In the genomic region with DNA sequence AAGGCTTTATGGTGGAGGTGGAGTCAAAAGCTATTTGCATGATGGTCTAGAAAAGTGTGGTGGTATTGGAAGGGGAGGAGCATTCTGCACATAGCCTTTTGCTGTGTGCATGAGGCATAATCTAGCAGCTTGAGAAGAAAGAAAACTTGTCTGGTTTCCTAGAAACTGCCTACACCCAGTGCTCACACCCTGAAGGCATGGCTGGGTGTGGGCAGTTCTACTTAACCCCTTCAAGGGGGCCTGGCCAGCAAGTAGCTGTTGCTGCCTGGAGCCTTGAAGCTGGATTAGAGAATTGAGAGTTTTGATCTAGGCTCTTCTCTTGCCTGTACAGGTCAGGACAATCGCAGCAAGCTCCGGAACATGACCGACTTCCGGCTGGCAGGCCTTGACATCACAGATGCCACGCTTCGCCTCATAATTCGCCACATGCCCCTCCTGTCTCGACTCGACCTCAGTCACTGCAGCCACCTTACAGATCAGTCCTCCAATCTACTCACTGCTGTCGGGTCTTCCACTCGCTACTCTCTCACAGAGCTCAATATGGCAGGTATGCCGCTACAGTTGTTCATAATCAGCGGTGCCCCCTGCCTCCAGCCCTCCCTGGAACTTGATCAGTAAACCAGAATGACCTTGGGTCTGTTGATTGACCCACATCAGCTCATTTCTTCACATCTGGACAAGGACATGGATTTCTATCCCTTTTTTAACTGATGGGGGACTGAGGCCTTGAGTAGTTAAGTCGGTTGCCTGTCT, we compare ENCODE assay signal across 15 cellular contexts. TPM values are rescaled to one million over a fixed set of nuclear protein-coding genes. Genes with fewer than 3 reads are reported as not detected.
DNase-seq lines count a peak whose midpoint lies in the region; TF ChIP-seq lines count a peak whose summit lies in the region.
"Had no signal": no experiment of that assay in that cellular context is flagged by ENCODE, and none has a peak within 500 bp of the region (broad histone marks: within the 10 kb centered on the region; RNA-seq: fewer than 3 reads in every experiment).

No MANE protein-coding gene starts in this region.

- no peak overlapping the region for H3T11ph ChIP-seq in H9 (ENCODE audit: low read length)

- no peak overlapping the region for H3K9ac ChIP-seq in H9 (ENCODE audit: extremely low read depth, insufficient read length, low read length)

- no peaks in the 10 kb centered on the region for H4K20me1 ChIP-seq in H9 (ENCODE audit: control insufficient read depth, insufficient read depth, insufficient read length)

- no peaks in the 10 kb centered on the region for H3K23me2 ChIP-seq in H9 (ENCODE audit: insufficient read length, low read depth, low read length, poor library complexity, severe bottlenecking)

- in situ Hi-C loops in brain microvascular endothelial cell (cut with HindIII; ENCODE audit: low pct_ligation_motif_present, low sequenced_read_pairs) = no loop called here

- no peaks in the 10 kb centered on the region for H3K9me3 ChIP-seq in H9 (ENCODE audit: control insufficient read depth, low read depth, low read length)
- H3K9me3 ChIP-seq: neutrophil had no signal

- no peak overlapping the region for H3K56ac ChIP-seq in H9 (ENCODE audit: insufficient read length, low read depth, low read length)

- no peak overlapping the region for H4K8ac ChIP-seq in H9 (replicated peaks; ENCODE audit: insufficient read length, low read depth, low read length)

- no peak overlapping the region for H2BK15ac ChIP-seq in H9 (ENCODE audit: low read depth, low read length)

- H2BK5ac ChIP-seq in H9 (ENCODE audit: insufficient read length, low read length) = no peak overlapping the region

- no peak overlapping the region for H3K23ac ChIP-seq in H9 (ENCODE audit: insufficient read length, low read depth, low read length)

- no peak overlapping the region for H2AFZ ChIP-seq in H9 (ENCODE audit: low read length)

- H3K27me3 Mint-ChIP-seq in H9 (ENCODE audit: low read depth) = no peaks in the 10 kb centered on the region
- H3K27me3 Mint-ChIP-seq in brain = no peaks in the 10 kb centered on the region

- no peak overlapping the region for H3K27ac ChIP-seq in H9 (ENCODE audit: insufficient read length, low read depth, low read length)
- no peak overlapping the region for H3K27ac ChIP-seq in brain microvascular endothelial cell
- H3K27ac ChIP-seq: neutrophil had no signal

- no peaks in the 10 kb centered on the region for H3K79me1 ChIP-seq in H9 (ENCODE audit: insufficient read depth, low read depth, low read length, poor library complexity, severe bottlenecking)

- H2AK5ac ChIP-seq in H9 (ENCODE audit: insufficient read length, low read length) = no peak overlapping the region

- no peak overlapping the region for H3K4me2 ChIP-seq in H9 (ENCODE audit: insufficient read depth, insufficient read length, low read length)

- H4K5ac ChIP-seq in H9 (ENCODE audit: insufficient read length, low read depth, low read length) = no peak overlapping the region

- no CpG with 5 or more reads among the region's 14 CpGs for WGBS in H9 (ENCODE audit: extremely low coverage, insufficient read length, low lambda C conversion rate)

- no peaks in the 10 kb centered on the region for H3K27me3 ChIP-seq in H9 (ENCODE audit: insufficient read depth, low read length)
- no peaks in the 10 kb centered on the region for H3K27me3 ChIP-seq in brain microvascular endothelial cell (replicated peaks)
- H3K27me3 ChIP-seq: neutrophil had no signal

- DNase-seq in 8988T (peak; percentile 4), H9 (no peak), mesenteric fat pad (ENCODE audit: low spot score) (peak; percentile 81), NCI-H774 (lab: John Stamatoyannopoulos, UW) (no peak), brain microvascular endothelial cell (no peak), RPMI8226 (no peak), ecto neural progenitor cell (ENCODE audit: low spot score) (no peak)
- DNase-seq: GOT3; islet precursor cell; NCI-H146; stimulated activated CD4-positive, alpha-beta T cell treated with anti-CD3 and anti-CD28 coated beads, Interleukin-15, amount 100 ng/mL, for 24 hours; stimulated activated CD8-positive, alpha-beta memory T cell treated with anti-CD3 and anti-CD28 coated beads, Interleukin-4, amount 100 ng/mL, for 48 hours; SW 1271 had no signal

- no peak overlapping the region for H3K18ac ChIP-seq in H9 (ENCODE audit: insufficient read length, low read depth, low read length)

- H2BK120ac ChIP-seq in H9 (ENCODE audit: low read depth, low read length, poor library complexity, severe bottlenecking) = no peak overlapping the region

- H3K9me3 Mint-ChIP-seq in H9 (no peaks in the 10 kb centered on the region), brain (no peaks in the 10 kb centered on the region)

- peaks cover 78% of the 10 kb centered on the region for H3K36me3 ChIP-seq in brain microvascular endothelial cell (replicated peaks)

- H3K4ac ChIP-seq in H9 (ENCODE audit: low read depth, low read length) = no peak overlapping the region

- H3K14ac ChIP-seq in H9 (ENCODE audit: insufficient read depth, low read length) = no peak overlapping the region

- no peak overlapping the region for H4K91ac ChIP-seq in H9 (ENCODE audit: insufficient read length, low read depth, low read length)

- no peaks in the 10 kb centered on the region for H3K4me1 ChIP-seq in H9 (ENCODE audit: insufficient read depth, low read length)

- H3K27ac Mint-ChIP-seq in H9 (peak overlapping the region in 2 of 3 experiments; percentile 3 to 9; a peak in 3 of 7 replicates), brain (peak overlapping the region in 4 of 5 experiments; percentile 5 to 58 (median 20))

- H3K4me3 Mint-ChIP-seq in H9 = no peak overlapping the region
- no peak overlapping the region for H3K4me3 Mint-ChIP-seq in brain

- H2BK12ac ChIP-seq in H9 (ENCODE audit: insufficient read length, low read depth, low read length) = no peak overlapping the region

- H3K4me3 ChIP-seq in brain microvascular endothelial cell (ENCODE audit: low read depth, low read length) = no peak overlapping the region

- no peaks in the 10 kb centered on the region for H3K4me1 Mint-ChIP-seq in H9
- no peaks in the 10 kb centered on the region for H3K4me1 Mint-ChIP-seq in brain

- H3K36me3 Mint-ChIP-seq in H9 (ENCODE audit: insufficient read depth in 1 of 3, low read depth in 3 of 3) = peaks cover 58 to 86% (median 80%) of the 10 kb centered on the region in 3 experiments; a peak in 6 of 7 replicates
- peaks cover 58% of the 10 kb centered on the region for H3K36me3 Mint-ChIP-seq in brain

- no peaks in the 10 kb centered on the region for H3K79me2 ChIP-seq in H9 (ENCODE audit: insufficient read depth, low read length)

- TF ChIP-seq CTCF in H9 (conservative IDR thresholded peaks at IDR 0.05) (no peak), brain (conservative IDR thresholded peaks at IDR 0.05) (no peak), brain microvascular endothelial cell (IDR thresholded peaks at IDR 0.05; ENCODE audit: low read depth, low read length, missing control alignments) (no peak)

- no peak overlapping the region for H2BK20ac ChIP-seq in H9 (ENCODE audit: low read depth, low read length, poor library complexity, severe bottlenecking)

RNA-seq across cellular contexts. Expression of a gene that starts 12.2 kb away (rescaled TPM):
- total RNA-seq in H9 (2021) (55.5 and 56.3 TPM in 2 replicates), mesenteric fat pad (60.2 TPM)
- polyA plus RNA-seq in brain (ENCODE audit: insufficient read depth, low read depth, low replicate concordance) = 92.8 TPM

RNA-seq across cellular contexts. Expression of a gene that starts 35.1 kb away (rescaled TPM):
- total RNA-seq in H9 (2021) (40.9 and 42.1 TPM in 2 replicates), mesenteric fat pad (42.5 TPM)
- polyA plus RNA-seq in brain (ENCODE audit: insufficient read depth, low read depth, low replicate concordance) = 35.3 TPM

RNA-seq across cellular contexts. Expression of a gene that starts 49.3 kb away (rescaled TPM):
- total RNA-seq in H9 (2021) (42.2 and 44.2 TPM in 2 replicates), mesenteric fat pad (19.9 TPM)
- 10.2 TPM for polyA plus RNA-seq in brain (ENCODE audit: insufficient read depth, low read depth, low replicate concordance)

Comparison
In these comparisons a context has a peak if more than half of its experiments do, and no peak if none do; other contexts are left out.
1. DNase-seq: peak in 8988T (single experiment) and mesenteric fat pad (single experiment); none in H9 (single experiment), NCI-H774 (single experiment), brain microvascular endothelial cell (single experiment), RPMI8226 (single experiment) and ecto neural progenitor cell (single experiment).